Comparison of ENCODE assay signal across 11 cellular contexts in the genomic region with DNA sequence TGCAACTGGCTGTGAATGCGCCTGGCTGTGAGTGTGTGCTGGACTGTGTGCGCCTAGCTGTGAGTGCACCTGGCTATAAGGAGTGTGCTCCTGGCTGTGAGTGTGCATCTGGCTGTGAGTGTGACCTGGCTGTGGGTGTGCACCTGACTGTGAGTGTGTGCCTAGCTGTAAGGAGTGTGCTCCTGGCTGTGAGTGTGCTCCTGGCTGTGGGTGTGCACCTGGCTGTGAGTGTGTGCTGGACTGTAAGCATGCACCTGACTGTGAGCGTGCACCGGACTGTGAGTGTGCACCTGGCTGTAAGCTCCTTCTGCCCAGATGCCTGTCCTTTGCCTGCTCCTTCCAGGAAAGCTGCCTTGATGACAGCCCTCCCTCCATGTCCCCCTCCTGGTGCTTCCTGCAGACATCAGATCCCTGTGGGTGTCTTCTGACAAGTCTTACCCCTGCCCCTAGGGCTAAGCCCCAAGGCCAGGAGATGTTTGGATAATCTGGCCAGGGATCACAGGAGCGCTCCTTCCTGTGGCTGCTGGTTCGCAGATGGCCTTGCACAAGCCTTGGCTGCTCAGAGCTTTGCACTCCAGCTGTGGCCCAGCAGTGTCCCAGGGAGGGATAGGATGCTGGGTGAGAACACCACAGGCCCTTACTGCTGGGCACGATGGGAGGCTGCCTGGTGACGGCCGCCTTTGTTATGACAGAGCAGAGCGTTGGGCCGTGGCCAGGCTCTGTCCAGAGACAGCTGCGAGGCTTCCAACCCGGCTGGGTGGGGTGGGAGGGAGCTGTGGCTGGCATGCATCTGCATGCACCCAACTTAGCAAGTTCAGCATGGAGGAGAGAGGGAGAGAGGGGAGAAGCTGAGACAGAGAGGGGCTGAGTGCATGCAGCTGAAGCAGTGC.
A peak's percentile ranks its signal among the peaks of the same experiment; 100 is the strongest.
DNase-seq lines count a peak whose midpoint lies in the region; ATAC-seq and TF ChIP-seq lines count a peak whose summit lies in the region.
"Had no signal": no experiment of that assay in that cellular context is flagged by ENCODE, and none has a peak within 500 bp of the region (broad histone marks: within the 10 kb centered on the region; RNA-seq: fewer than 3 reads in every experiment).

No MANE protein-coding gene starts in this region.

- POLR2A ChIA-PET in AG04450 (lab: Yijun Ruan, JAX): interaction anchor here (0.6 to 2.0 kb wide), 16 partner anchors 8 to 249 kb away, joined by 3 to 18 read pairs (median 4); no protein-coding TSS in a partner anchor

- peaks cover 12% of the 10 kb centered on the region for H3K4me1 ChIP-seq in mesendoderm (ENCODE audit: control insufficient read depth, low read depth, low read length)
- H3K4me1 ChIP-seq: Caco-2 had no signal

- H3K79me1 ChIP-seq in mesendoderm (ENCODE audit: low read length): peaks cover 29% of the 10 kb centered on the region

- peaks cover 4% of the 10 kb centered on the region for H3K79me2 ChIP-seq in mesendoderm (ENCODE audit: control insufficient read depth, insufficient read depth, low read length)

- H3K4me3 ChIP-seq in AG04450 (ENCODE audit: low read depth, low read length) (peak overlapping the region; percentile 33; the same call in 1 of the 2 replicates), dorsolateral prefrontal cortex (no peak overlapping the region), mesendoderm (ENCODE audit: low read length) (no peak overlapping the region)
- H3K4me3 ChIP-seq: esophagus squamous epithelium had no signal

- TF ChIP-seq CTCF in AG04450 (IDR thresholded peaks at IDR 0.05; ENCODE audit: low read depth, low read length): no peak
- TF ChIP-seq CTCF in dorsolateral prefrontal cortex (IDR thresholded peaks at IDR 0.05 in 54 of 56, conservative IDR thresholded peaks at IDR 0.05 in 2 of 56; ENCODE audit: low read depth in 1 of 56, partially characterized antibody in 56 of 56): peak in 9 of 56 donors; percentile 12 to 34 (median 25)

- H2BK5ac ChIP-seq in mesendoderm (ENCODE audit: low read length): no peak overlapping the region

- no peak overlapping the region for H3K9ac ChIP-seq in mesendoderm (ENCODE audit: low read length)

- H3K23ac ChIP-seq in mesendoderm (ENCODE audit: low read length): no peak overlapping the region

- intact Hi-C loops in dorsolateral prefrontal cortex (cut with DNase I): loop anchor here in 1 of 2 donors (10.0 kb wide), 1 partner anchor 91 kb away; the partner anchor contains the start of gene GLI2

- no peak for ATAC-seq in HG02588 (IDR thresholded peaks at IDR 0.05; ENCODE audit: unreplicated experiment)
- no peak for ATAC-seq in activated CD8-positive, alpha-beta memory T cell treated with anti-CD3 and anti-CD28 coated beads, Interleukin-2, amount 10 ng/mL, durations not matched to agents 7 days and 5 days
- ATAC-seq: activated CD4-positive, alpha-beta T cell treated with anti-CD3 and anti-CD28 coated beads for 36 hours had no signal

- H3K4me1 Mint-ChIP-seq in activated CD8-positive, alpha-beta memory T cell treated with anti-CD3 and anti-CD28 coated beads, Interleukin-2, amount 10 ng/mL, durations not matched to agents 7 days and 5 days: no peaks in the 10 kb centered on the region
- H3K4me1 Mint-ChIP-seq: activated CD4-positive, alpha-beta T cell treated with anti-CD3 and anti-CD28 coated beads for 36 hours had no signal

- no peak overlapping the region for H3K4me3 Mint-ChIP-seq in activated CD8-positive, alpha-beta memory T cell treated with anti-CD3 and anti-CD28 coated beads, Interleukin-2, amount 10 ng/mL, durations not matched to agents 7 days and 5 days
- H3K4me3 Mint-ChIP-seq: activated CD4-positive, alpha-beta T cell treated with anti-CD3 and anti-CD28 coated beads for 36 hours had no signal

- H3K27me3 Mint-ChIP-seq in activated CD8-positive, alpha-beta memory T cell treated with anti-CD3 and anti-CD28 coated beads, Interleukin-2, amount 10 ng/mL, durations not matched to agents 7 days and 5 days: no peaks in the 10 kb centered on the region
- H3K27me3 Mint-ChIP-seq: activated CD4-positive, alpha-beta T cell treated with anti-CD3 and anti-CD28 coated beads for 36 hours had no signal

- DNase-seq in AG04450 (ENCODE audit: low read depth, low spot score): peak; percentile 78
- DNase-seq in NCI-H1105 treated with DMSO at 0.1 percent for 48 hours (lab: John Stamatoyannopoulos, UW): peak; percentile 25
- DNase-seq in dorsolateral prefrontal cortex: peak in 9 of 10 donors; percentile 77 to 95 (median 85)
- DNase-seq in mesendoderm: peak; percentile 67
- DNase-seq in NOMO-1 treated with DMSO at 0.1 percent for 48 hours (lab: John Stamatoyannopoulos, UW; ENCODE audit: unreplicated experiment): no peak
- DNase-seq in activated CD8-positive, alpha-beta memory T cell treated with anti-CD3 and anti-CD28 coated beads, Interleukin-2, amount 10 ng/mL, durations not matched to agents 7 days and 5 days: no peak
- no peak for DNase-seq in dermis blood vessel endothelial cell
- DNase-seq: activated CD4-positive, alpha-beta T cell treated with anti-CD3 and anti-CD28 coated beads for 36 hours; Caco-2; esophagus squamous epithelium had no signal

- no peak overlapping the region for H3K27ac Mint-ChIP-seq in activated CD8-positive, alpha-beta memory T cell treated with anti-CD3 and anti-CD28 coated beads, Interleukin-2, amount 10 ng/mL, durations not matched to agents 7 days and 5 days
- H3K27ac Mint-ChIP-seq: activated CD4-positive, alpha-beta T cell treated with anti-CD3 and anti-CD28 coated beads for 36 hours had no signal

- H2BK15ac ChIP-seq in mesendoderm (replicated peaks; ENCODE audit: low read depth): no peak overlapping the region

- no peaks in the 10 kb centered on the region for H3K9me3 ChIP-seq in AG04450 (ENCODE audit: control insufficient read depth, insufficient read depth, low read length)
- H3K9me3 ChIP-seq: Caco-2, esophagus squamous epithelium had no signal

- H3K27ac ChIP-seq in AG04450 (ENCODE audit: low read depth, low read length) (peak overlapping the region; percentile 73), dorsolateral prefrontal cortex (peak overlapping the region in 10 of 59 donors; percentile 10 to 73 (median 40)), mesendoderm (ENCODE audit: low read depth, low read length) (no peak overlapping the region)

- no peak overlapping the region for H2AK5ac ChIP-seq in mesendoderm (ENCODE audit: low read length)

- no peak overlapping the region for H4K5ac ChIP-seq in mesendoderm (ENCODE audit: low read length)

- WGBS in mesendoderm (ENCODE audit: extremely low coverage, insufficient coverage, low lambda C conversion rate): no CpG with 5 or more reads among the region's 13 CpGs

- H3K27me3 ChIP-seq in AG04450 (ENCODE audit: control insufficient read depth, insufficient read depth, low read length): no peaks in the 10 kb centered on the region
- H3K27me3 ChIP-seq in dorsolateral prefrontal cortex: peaks cover 0 to 14% (median 0%) of the 10 kb centered on the region in 45 donors
- H3K27me3 ChIP-seq in mesendoderm (ENCODE audit: insufficient read depth, low read length, poor library complexity): no peaks in the 10 kb centered on the region

- H2BK120ac ChIP-seq in mesendoderm (ENCODE audit: low read depth, low read length): no peak overlapping the region

- H3K36me3 ChIP-seq in mesendoderm (ENCODE audit: control insufficient read depth, insufficient read depth, low read length): peaks cover 1% of the 10 kb centered on the region
- H3K36me3 ChIP-seq: esophagus squamous epithelium had no signal

- no peak overlapping the region for H3K56ac ChIP-seq in mesendoderm (ENCODE audit: low read length)

- H3K18ac ChIP-seq in mesendoderm (ENCODE audit: low read length): no peak overlapping the region

- CTCF ChIA-PET in AG04450 (lab: Charles Lee): interaction anchor here (0.6 to 0.7 kb wide), 2 partner anchors 9 to 92 kb away, joined by 3 to 4 read pairs; no protein-coding TSS in a partner anchor
- CTCF ChIA-PET in activated CD8-positive, alpha-beta memory T cell treated with anti-CD3 and anti-CD28 coated beads, Interleukin-2, amount 10 ng/mL, durations not matched to agents 7 days and 5 days (lab: Charles Lee): no interaction called here

- H3K36me3 Mint-ChIP-seq in activated CD8-positive, alpha-beta memory T cell treated with anti-CD3 and anti-CD28 coated beads, Interleukin-2, amount 10 ng/mL, durations not matched to agents 7 days and 5 days: no peaks in the 10 kb centered on the region

- H4K8ac ChIP-seq in mesendoderm (ENCODE audit: low read depth, low read length): no peak overlapping the region

- H3K4ac ChIP-seq in mesendoderm (ENCODE audit: low read depth, low read length): no peak overlapping the region

- no peak overlapping the region for H3K4me2 ChIP-seq in mesendoderm (ENCODE audit: low read length)

- H3K9me3 Mint-ChIP-seq in activated CD8-positive, alpha-beta memory T cell treated with anti-CD3 and anti-CD28 coated beads, Interleukin-2, amount 10 ng/mL, durations not matched to agents 7 days and 5 days (ENCODE audit: low read depth): no peaks in the 10 kb centered on the region

Comparison
In these comparisons a context has a peak if more than half of its experiments do, and no peak if none do; other contexts are left out.
1. DNase-seq: peak in AG04450 (single experiment), NCI-H1105 treated with DMSO at 0.1 percent for 48 hours (single experiment), dorsolateral prefrontal cortex (9 of 10) and mesendoderm (single experiment); none in NOMO-1 treated with DMSO at 0.1 percent for 48 hours (single experiment), activated CD8-positive, alpha-beta memory T cell treated with anti-CD3 and anti-CD28 coated beads, Interleukin-2, amount 10 ng/mL, durations not matched to agents 7 days and 5 days (single experiment) and dermis blood vessel endothelial cell (single experiment).